ENCODE assay signal across 2 cellular contexts in the genomic region with DNA sequence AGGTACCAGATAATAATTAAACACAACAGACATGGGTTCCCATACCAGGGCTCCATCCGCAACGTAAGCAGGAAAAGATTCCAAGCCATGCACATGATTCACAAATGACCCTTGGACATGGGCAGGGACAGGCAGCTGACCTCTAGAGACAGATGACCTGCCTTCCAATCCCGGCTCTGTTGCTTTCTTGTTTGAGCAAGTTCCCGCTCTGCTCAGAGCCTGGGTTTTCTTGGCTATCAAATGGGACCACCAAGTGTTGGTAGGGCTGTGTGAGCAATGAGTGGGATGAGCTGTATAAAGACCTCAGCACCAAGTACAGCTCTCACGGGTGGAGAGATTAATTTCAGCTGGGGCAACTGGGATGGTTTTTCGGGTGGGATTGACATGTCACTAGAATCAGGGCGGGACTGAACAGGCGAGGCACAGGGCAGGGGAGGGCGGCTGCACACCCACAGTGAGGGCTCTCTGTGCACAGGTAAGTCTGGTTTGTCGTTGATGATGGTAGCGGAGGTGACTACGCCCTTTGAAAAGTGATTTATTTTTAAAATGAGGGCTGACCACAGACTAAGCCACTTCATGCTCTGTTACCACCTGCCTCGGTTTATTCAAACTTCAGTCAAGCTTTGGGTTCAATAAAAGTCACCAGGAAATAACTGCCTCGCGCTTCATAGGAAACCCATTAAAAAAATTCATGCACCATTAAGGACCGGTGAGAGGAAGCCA.
TF ChIP-seq lines count a peak whose summit lies in the region.

No MANE protein-coding gene starts in this region.

TF ChIP-seq in HepG2, 621 proteins besides CTCF, POLR2A, EP300 and RAD21 (continued from another document and continues in another):
- TF ChIP-seq, protein P1, sequence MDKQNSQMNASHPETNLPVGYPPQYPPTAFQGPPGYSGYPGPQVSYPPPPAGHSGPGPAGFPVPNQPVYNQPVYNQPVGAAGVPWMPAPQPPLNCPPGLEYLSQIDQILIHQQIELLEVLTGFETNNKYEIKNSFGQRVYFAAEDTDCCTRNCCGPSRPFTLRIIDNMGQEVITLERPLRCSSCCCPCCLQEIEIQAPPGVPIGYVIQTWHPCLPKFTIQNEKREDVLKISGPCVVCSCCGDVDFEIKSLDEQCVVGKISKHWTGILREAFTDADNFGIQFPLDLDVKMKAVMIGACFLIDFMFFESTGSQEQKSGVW (CRISPR knock-in tag; IDR thresholded peaks at IDR 0.05; ENCODE audit: borderline replicate concordance), result no peak
- TF ChIP-seq DMAP1 (CRISPR knock-in tag; IDR thresholded peaks at IDR 0.05) (0 out of 2 replicates have a peak, but pooled peaks have one; percentile 38), NR2F1 (CRISPR knock-in tag; IDR thresholded peaks at IDR 0.05) (peak; percentile 56 to 69; a peak in 3 of 4 replicates), STAT6 (CRISPR knock-in tag; IDR thresholded peaks at IDR 0.05; ENCODE audit: borderline replicate concordance) (no peak), KDM2A (CRISPR knock-in tag; IDR thresholded peaks at IDR 0.05; ENCODE audit: borderline replicate concordance, low read depth) (no peak), ZNF317 (CRISPR knock-in tag; IDR thresholded peaks at IDR 0.05) (no peak), ZBTB26 (CRISPR knock-in tag; IDR thresholded peaks at IDR 0.05; ENCODE audit: borderline replicate concordance) (no peak), ZNF768 (CRISPR knock-in tag; IDR thresholded peaks at IDR 0.05) (no peak), ZFYVE20 (CRISPR knock-in tag; IDR thresholded peaks at IDR 0.05; ENCODE audit: borderline replicate concordance, low read depth) (no peak), HNF4G (IDR thresholded peaks at IDR 0.05; ENCODE audit: borderline replicate concordance, low read depth, low read length) (peak; percentile 84; the same call in 1 of the 2 replicates), HNF4G (CRISPR knock-in tag; IDR thresholded peaks at IDR 0.05; ENCODE audit: borderline replicate concordance, low read depth) (peak; percentile 68; the same call in 1 of the 2 replicates), CENPBD1 (CRISPR knock-in tag; IDR thresholded peaks at IDR 0.05; ENCODE audit: borderline replicate concordance, low read depth) (no peak), TP53 (CRISPR knock-in tag; conservative IDR thresholded peaks at IDR 0.05) (no peak)
- TF ChIP-seq, protein P2, sequence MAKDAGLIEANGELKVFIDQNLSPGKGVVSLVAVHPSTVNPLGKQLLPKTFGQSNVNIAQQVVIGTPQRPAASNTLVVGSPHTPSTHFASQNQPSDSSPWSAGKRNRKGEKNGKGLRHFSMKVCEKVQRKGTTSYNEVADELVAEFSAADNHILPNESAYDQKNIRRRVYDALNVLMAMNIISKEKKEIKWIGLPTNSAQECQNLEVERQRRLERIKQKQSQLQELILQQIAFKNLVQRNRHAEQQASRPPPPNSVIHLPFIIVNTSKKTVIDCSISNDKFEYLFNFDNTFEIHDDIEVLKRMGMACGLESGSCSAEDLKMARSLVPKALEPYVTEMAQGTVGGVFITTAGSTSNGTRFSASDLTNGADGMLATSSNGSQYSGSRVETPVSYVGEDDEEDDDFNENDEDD (CRISPR knock-in tag; IDR thresholded peaks at IDR 0.05; ENCODE audit: borderline replicate concordance), result peak; percentile 61; the same call in 1 of the 2 replicates
- TF ChIP-seq, protein P3, sequence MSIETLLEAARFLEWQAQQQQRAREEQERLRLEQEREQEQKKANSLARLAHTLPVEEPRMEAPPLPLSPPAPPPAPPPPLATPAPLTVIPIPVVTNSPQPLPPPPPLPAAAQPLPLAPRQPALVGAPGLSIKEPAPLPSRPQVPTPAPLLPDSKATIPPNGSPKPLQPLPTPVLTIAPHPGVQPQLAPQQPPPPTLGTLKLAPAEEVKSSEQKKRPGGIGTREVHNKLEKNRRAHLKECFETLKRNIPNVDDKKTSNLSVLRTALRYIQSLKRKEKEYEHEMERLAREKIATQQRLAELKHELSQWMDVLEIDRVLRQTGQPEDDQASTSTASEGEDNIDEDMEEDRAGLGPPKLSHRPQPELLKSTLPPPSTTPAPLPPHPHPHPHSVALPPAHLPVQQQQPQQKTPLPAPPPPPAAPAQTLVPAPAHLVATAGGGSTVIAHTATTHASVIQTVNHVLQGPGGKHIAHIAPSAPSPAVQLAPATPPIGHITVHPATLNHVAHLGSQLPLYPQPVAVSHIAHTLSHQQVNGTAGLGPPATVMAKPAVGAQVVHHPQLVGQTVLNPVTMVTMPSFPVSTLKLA (IDR thresholded peaks at IDR 0.05), result no peak
- TF ChIP-seq, protein P4, sequence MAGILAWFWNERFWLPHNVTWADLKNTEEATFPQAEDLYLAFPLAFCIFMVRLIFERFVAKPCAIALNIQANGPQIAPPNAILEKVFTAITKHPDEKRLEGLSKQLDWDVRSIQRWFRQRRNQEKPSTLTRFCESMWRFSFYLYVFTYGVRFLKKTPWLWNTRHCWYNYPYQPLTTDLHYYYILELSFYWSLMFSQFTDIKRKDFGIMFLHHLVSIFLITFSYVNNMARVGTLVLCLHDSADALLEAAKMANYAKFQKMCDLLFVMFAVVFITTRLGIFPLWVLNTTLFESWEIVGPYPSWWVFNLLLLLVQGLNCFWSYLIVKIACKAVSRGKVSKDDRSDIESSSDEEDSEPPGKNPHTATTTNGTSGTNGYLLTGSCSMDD (CRISPR knock-in tag; IDR thresholded peaks at IDR 0.05), result no peak

TF ChIP-seq in SK-N-SH treated with all-trans-retinoic acid at 6 μM for 48 hours, 23 proteins besides CTCF, POLR2A, EP300 and RAD21 (continued from another document):
- TF ChIP-seq, protein P5, sequence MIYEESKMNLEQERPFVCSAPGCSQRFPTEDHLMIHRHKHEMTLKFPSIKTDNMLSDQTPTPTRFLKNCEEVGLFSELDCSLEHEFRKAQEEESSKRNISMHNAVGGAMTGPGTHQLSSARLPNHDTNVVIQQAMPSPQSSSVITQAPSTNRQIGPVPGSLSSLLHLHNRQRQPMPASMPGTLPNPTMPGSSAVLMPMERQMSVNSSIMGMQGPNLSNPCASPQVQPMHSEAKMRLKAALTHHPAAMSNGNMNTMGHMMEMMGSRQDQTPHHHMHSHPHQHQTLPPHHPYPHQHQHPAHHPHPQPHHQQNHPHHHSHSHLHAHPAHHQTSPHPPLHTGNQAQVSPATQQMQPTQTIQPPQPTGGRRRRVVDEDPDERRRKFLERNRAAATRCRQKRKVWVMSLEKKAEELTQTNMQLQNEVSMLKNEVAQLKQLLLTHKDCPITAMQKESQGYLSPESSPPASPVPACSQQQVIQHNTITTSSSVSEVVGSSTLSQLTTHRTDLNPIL (CRISPR knock-in tag; IDR thresholded peaks at IDR 0.05; ENCODE audit: low read depth), result no peak
- TF ChIP-seq SNAI2 (CRISPR knock-in tag; IDR thresholded peaks at IDR 0.05) (no peak), TCF4 (CRISPR knock-in tag; IDR thresholded peaks at IDR 0.05; ENCODE audit: borderline replicate concordance) (no peak), ISL1 (CRISPR knock-in tag; IDR thresholded peaks at IDR 0.05) (no peak), ZNF70 (CRISPR knock-in tag; IDR thresholded peaks at IDR 0.05) (no peak)
- TF ChIP-seq, protein P6, sequence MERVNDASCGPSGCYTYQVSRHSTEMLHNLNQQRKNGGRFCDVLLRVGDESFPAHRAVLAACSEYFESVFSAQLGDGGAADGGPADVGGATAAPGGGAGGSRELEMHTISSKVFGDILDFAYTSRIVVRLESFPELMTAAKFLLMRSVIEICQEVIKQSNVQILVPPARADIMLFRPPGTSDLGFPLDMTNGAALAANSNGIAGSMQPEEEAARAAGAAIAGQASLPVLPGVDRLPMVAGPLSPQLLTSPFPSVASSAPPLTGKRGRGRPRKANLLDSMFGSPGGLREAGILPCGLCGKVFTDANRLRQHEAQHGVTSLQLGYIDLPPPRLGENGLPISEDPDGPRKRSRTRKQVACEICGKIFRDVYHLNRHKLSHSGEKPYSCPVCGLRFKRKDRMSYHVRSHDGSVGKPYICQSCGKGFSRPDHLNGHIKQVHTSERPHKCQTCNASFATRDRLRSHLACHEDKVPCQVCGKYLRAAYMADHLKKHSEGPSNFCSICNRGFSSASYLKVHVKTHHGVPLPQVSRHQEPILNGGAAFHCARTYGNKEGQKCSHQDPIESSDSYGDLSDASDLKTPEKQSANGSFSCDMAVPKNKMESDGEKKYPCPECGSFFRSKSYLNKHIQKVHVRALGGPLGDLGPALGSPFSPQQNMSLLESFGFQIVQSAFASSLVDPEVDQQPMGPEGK (CRISPR knock-in tag; IDR thresholded peaks at IDR 0.05; ENCODE audit: borderline replicate concordance), result no peak
- TF ChIP-seq, protein P7, sequence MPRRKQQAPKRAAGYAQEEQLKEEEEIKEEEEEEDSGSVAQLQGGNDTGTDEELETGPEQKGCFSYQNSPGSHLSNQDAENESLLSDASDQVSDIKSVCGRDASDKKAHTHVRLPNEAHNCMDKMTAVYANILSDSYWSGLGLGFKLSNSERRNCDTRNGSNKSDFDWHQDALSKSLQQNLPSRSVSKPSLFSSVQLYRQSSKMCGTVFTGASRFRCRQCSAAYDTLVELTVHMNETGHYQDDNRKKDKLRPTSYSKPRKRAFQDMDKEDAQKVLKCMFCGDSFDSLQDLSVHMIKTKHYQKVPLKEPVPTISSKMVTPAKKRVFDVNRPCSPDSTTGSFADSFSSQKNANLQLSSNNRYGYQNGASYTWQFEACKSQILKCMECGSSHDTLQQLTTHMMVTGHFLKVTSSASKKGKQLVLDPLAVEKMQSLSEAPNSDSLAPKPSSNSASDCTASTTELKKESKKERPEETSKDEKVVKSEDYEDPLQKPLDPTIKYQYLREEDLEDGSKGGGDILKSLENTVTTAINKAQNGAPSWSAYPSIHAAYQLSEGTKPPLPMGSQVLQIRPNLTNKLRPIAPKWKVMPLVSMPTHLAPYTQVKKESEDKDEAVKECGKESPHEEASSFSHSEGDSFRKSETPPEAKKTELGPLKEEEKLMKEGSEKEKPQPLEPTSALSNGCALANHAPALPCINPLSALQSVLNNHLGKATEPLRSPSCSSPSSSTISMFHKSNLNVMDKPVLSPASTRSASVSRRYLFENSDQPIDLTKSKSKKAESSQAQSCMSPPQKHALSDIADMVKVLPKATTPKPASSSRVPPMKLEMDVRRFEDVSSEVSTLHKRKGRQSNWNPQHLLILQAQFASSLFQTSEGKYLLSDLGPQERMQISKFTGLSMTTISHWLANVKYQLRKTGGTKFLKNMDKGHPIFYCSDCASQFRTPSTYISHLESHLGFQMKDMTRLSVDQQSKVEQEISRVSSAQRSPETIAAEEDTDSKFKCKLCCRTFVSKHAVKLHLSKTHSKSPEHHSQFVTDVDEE (CRISPR knock-in tag; IDR thresholded peaks at IDR 0.05), result no peak
